9 cellular contexts compared by ENCODE assay signal in genomic region chr14:23121401-23121800, GRCh38. TPM values are rescaled to one million over a fixed set of nuclear protein-coding genes. Genes with fewer than 3 reads are reported as not detected.
DNase-seq lines count a peak whose midpoint lies in the region; ATAC-seq and TF ChIP-seq lines count a peak whose summit lies in the region.
"Had no signal": no experiment of that assay in that cellular context is flagged by ENCODE, and none has a peak within 500 bp of the region (broad histone marks: within the 10 kb centered on the region; RNA-seq: fewer than 3 reads in every experiment).

No MANE protein-coding gene starts in this region.

- H3K4me1 Mint-ChIP-seq in endothelial cell (ENCODE audit: unreplicated experiment): peaks cover 50% of the 10 kb centered on the region

- H3K9me3 Mint-ChIP-seq in endothelial cell (ENCODE audit: unreplicated experiment): no peaks in the 10 kb centered on the region

- peak overlapping the region; percentile 57 for H3K4me3 Mint-ChIP-seq in endothelial cell (ENCODE audit: unreplicated experiment)

- H3K4me2 ChIP-seq in osteoblast (ENCODE audit: insufficient read depth, low read length): peak overlapping the region; percentile 56

- TF ChIP-seq CTCF in endothelial cell (IDR thresholded peaks at IDR 0.05; ENCODE audit: unreplicated experiment) (no peak), osteoblast (IDR thresholded peaks at IDR 0.05; ENCODE audit: extremely low read depth, low read depth, low read length) (no peak)

- no peaks in the 10 kb centered on the region for H3K79me2 ChIP-seq in osteoblast (ENCODE audit: insufficient read depth, low read length)

- peaks cover 12% of the 10 kb centered on the region for H3K27me3 Mint-ChIP-seq in endothelial cell (ENCODE audit: unreplicated experiment)

- TF ChIP-seq POLR2A in GM18505 (IDR thresholded peaks at IDR 0.05; ENCODE audit: borderline replicate concordance, extremely low read depth, insufficient read depth, insufficient read length): no peak

- peaks cover 14% of the 10 kb centered on the region for H3K36me3 Mint-ChIP-seq in endothelial cell (ENCODE audit: low read depth, unreplicated experiment)

- H3K27ac ChIP-seq in osteoblast (ENCODE audit: low read depth, low read length): peak overlapping the region; percentile 63

- H3K36me3 ChIP-seq in MG63 (no peaks in the 10 kb centered on the region), osteoblast (ENCODE audit: insufficient read depth, low read length) (no peaks in the 10 kb centered on the region)

- no peaks in the 10 kb centered on the region for H3K27me3 ChIP-seq in MG63
- no peaks in the 10 kb centered on the region for H3K27me3 ChIP-seq in osteoblast (ENCODE audit: insufficient read depth, low read length)

- peak overlapping the region; percentile 79 for H3K27ac Mint-ChIP-seq in endothelial cell (ENCODE audit: unreplicated experiment)

- H3K9me3 ChIP-seq in MG63 (no peaks in the 10 kb centered on the region), osteoblast (ENCODE audit: low read depth, low read length) (no peaks in the 10 kb centered on the region)

- ATAC-seq in GM18505 (IDR thresholded peaks at IDR 0.05; ENCODE audit: unreplicated experiment) (peak; percentile 44), GM19023 (IDR thresholded peaks at IDR 0.05; ENCODE audit: unreplicated experiment) (no peak), HG02642 (IDR thresholded peaks at IDR 0.05; ENCODE audit: poor library complexity, unreplicated experiment) (no peak)

- peaks cover 12% of the 10 kb centered on the region for H3K4me1 ChIP-seq in osteoblast (ENCODE audit: insufficient read depth, low read length)

- H2AFZ ChIP-seq in osteoblast (ENCODE audit: low read length): peak overlapping the region; percentile 75

- peak; percentile 67 for DNase-seq in MG63
- peak; percentile 43 for DNase-seq in endothelial cell (ENCODE audit: low spot score)
- peak; percentile 90 for DNase-seq in osteoblast (ENCODE audit: insufficient read length, low spot score, missing footprints)
- DNase-seq in NCI-H1930 (lab: John Stamatoyannopoulos, UW): no peak
- DNase-seq in activated CD4-positive, alpha-beta T cell treated with anti-CD3 and anti-CD28 coated beads for 1 hour: no peak

- no peaks in the 10 kb centered on the region for H4K20me1 ChIP-seq in osteoblast (ENCODE audit: insufficient read depth, low read length)

- no peak overlapping the region for H3K4me3 ChIP-seq in MG63
- no peak overlapping the region for H3K4me3 ChIP-seq in osteoblast (ENCODE audit: insufficient read depth, low read length)

RNA-seq across cellular contexts. Expression of gene CEBPE, which starts 2.3 kb away (rescaled TPM):
- total RNA-seq in MG63 (2014; rRNA removed; shearing (Covaris generic); ENCODE audit: low replicate concordance): not detected in 2 replicates
- total RNA-seq in endothelial cell (ENCODE audit: unreplicated experiment) (not detected), osteoblast (not detected in 2 replicates)
- total RNA-seq: temporal lobe had no signal

RNA-seq across cellular contexts. Expression of gene CIROP, which starts 16.6 kb away (rescaled TPM):
- total RNA-seq in MG63 (2014; rRNA removed; shearing (Covaris generic); ENCODE audit: low replicate concordance): not detected in 2 replicates
- total RNA-seq in endothelial cell (ENCODE audit: unreplicated experiment) (not detected), osteoblast (under 0.01 TPM in 1 of 2 replicates, not detected in the other)
- total RNA-seq: temporal lobe had no signal

RNA-seq across cellular contexts. Expression of gene C14orf119, which starts 26.1 kb away (rescaled TPM):
- 9.6 and 22.8 TPM in 2 replicates for total RNA-seq in MG63 (2014; rRNA removed; shearing (Covaris generic); ENCODE audit: low replicate concordance)
- total RNA-seq in endothelial cell (ENCODE audit: unreplicated experiment) (55.2 TPM), osteoblast (41.5 and 43.1 TPM in 2 replicates)

RNA-seq across cellular contexts. Expression of gene ACIN1, which starts 26.5 kb away (rescaled TPM):
- total RNA-seq in MG63 (2014; rRNA removed; shearing (Covaris generic); ENCODE audit: low replicate concordance): 39.7 and 52.2 TPM in 2 replicates
- 226 TPM for total RNA-seq in endothelial cell (ENCODE audit: unreplicated experiment)
- 90.5 and 103 TPM in 2 replicates for total RNA-seq in osteoblast

Comparison
In these comparisons a context has a peak if more than half of its experiments do, and no peak if none do; other contexts are left out.
1. DNase-seq: peak in MG63 (single experiment), endothelial cell (single experiment) and osteoblast (single experiment); none in NCI-H1930 (0 of 2) and activated CD4-positive, alpha-beta T cell treated with anti-CD3 and anti-CD28 coated beads for 1 hour (single experiment).